ENCODE assay signal across 21 cellular contexts in genomic region chr14:71588028-71588427, GRCh38.
DNase-seq lines count a peak whose midpoint lies in the region; ATAC-seq and TF ChIP-seq lines count a peak whose summit lies in the region.
"Had no signal": no experiment of that assay in that cellular context is flagged by ENCODE, and none has a peak within 500 bp of the region (broad histone marks: within the 10 kb centered on the region; RNA-seq: fewer than 3 reads in every experiment).

No MANE protein-coding gene starts in this region.

- POLR2A ChIA-PET in PC-3 (lab: Charles Lee; ENCODE audit: unreplicated experiment), result no interaction called here

- peak; percentile 38 for DNase-seq in AG20443 (ENCODE audit: low spot score)
- DNase-seq in PC-3, result no peak
- peak; percentile 42 to 88 for DNase-seq in cardiac fibroblast (ENCODE audit: low read depth in 2 of 2)
- DNase-seq in myocyte (ENCODE audit: low read depth), result peak; percentile 38
- DNase-seq in BE2C, result no peak
- no peak for DNase-seq in occipital lobe (lab: John Stamatoyannopoulos, UW)
- no peak for DNase-seq in ovary
- no peak for DNase-seq in Ammon's horn (ENCODE audit: low spot score)
- DNase-seq: activated CD4-positive, alpha-beta T cell treated with anti-CD3 and anti-CD28 coated beads, Interleukin-2, amount 50 U/mL, for 1 hour; cerebellar nuclear complex; DMS 273 treated with DMSO at 0.1 percent for 48 hours; erythroblast; Kasumi-1; kidney glomerular epithelial cell; NCI-H187; NCI-H510A treated with DMSO at 0.1 percent for 48 hours; SJCRH30; spleen; stimulated activated naive B cell treated with anti-CD40 and anti-IgM and Interleukin-4, amounts not matched to agents 10 μg/mL and 1 μg/mL and 100 μg/mL, for 72 hours; upper lobe of right lung had no signal

- H3K9me2 ChIP-seq in PC-3 (replicated peaks; ENCODE audit: low read length), result no peaks in the 10 kb centered on the region

- no peak overlapping the region for H3K9ac ChIP-seq in PC-3 (ENCODE audit: low read length)

- H3K27ac ChIP-seq in PC-3 (ENCODE audit: low read length) (no peak overlapping the region), ovary (no peak overlapping the region)
- H3K27ac ChIP-seq: SJCRH30, spleen, upper lobe of right lung had no signal

- WGBS in ovary, 3 donors, result 94 to 96% (median 96%) methylated on average over 9 of the region's 9 CpGs

- H3K9me3 ChIP-seq in PC-3 (ENCODE audit: low read length), result no peaks in the 10 kb centered on the region
- no peaks in the 10 kb centered on the region for H3K9me3 ChIP-seq in BE2C
- no peaks in the 10 kb centered on the region for H3K9me3 ChIP-seq in ovary
- H3K9me3 ChIP-seq: SJCRH30, spleen, upper lobe of right lung had no signal

- H3K4me3 ChIP-seq in PC-3 (ENCODE audit: low read length), result no peak overlapping the region
- H3K4me3 ChIP-seq in cardiac fibroblast (replicated peaks in 1 of 2; ENCODE audit: low read depth in 2 of 2, low read length in 2 of 2), result no peak overlapping the region
- no peak overlapping the region for H3K4me3 ChIP-seq in BE2C (ENCODE audit: low read depth, low read length)
- H3K4me3 ChIP-seq in ovary, result no peak overlapping the region
- H3K4me3 ChIP-seq: SJCRH30, spleen, upper lobe of right lung had no signal

- ATAC-seq in PC-3, result no peak
- ATAC-seq: activated naive CD4-positive, alpha-beta T cell treated with anti-CD3 and anti-CD28 coated beads, Interleukin-2, amount 50 U/mL, for 72 hours; stimulated activated naive B cell treated with anti-CD40 and anti-IgM and Interleukin-4, amounts not matched to agents 10 μg/mL and 1 μg/mL and 100 μg/mL, for 72 hours; upper lobe of right lung had no signal

- intact Hi-C loops in PC-3 (cut with micrococcal nuclease) (no loop called here), ovary (cut with DNase I) (no loop called here)

- H3K4me1 ChIP-seq in PC-3 (ENCODE audit: insufficient read depth, low read length) (peaks cover 18% of the 10 kb centered on the region), BE2C (peaks cover 31% of the 10 kb centered on the region), ovary (ENCODE audit: insufficient read depth) (no peaks in the 10 kb centered on the region)

- peaks cover 16% of the 10 kb centered on the region; the same call in 1 of the 2 replicates for H3K79me2 ChIP-seq in PC-3 (ENCODE audit: low read length)

- H3K4me2 ChIP-seq in PC-3 (ENCODE audit: low read length), result no peak overlapping the region

- BruUV-seq in PC-3 (replicated peaks; lab: Mats Ljungman, UMichigan), result TSS peak; percentile 51

- no peak for TF ChIP-seq EP300 in ovary (IDR thresholded peaks at IDR 0.05)

- H3K36me3 ChIP-seq in PC-3 (ENCODE audit: low read depth, low read length), result peaks cover 15% of the 10 kb centered on the region
- H3K36me3 ChIP-seq in BE2C, result no peaks in the 10 kb centered on the region
- H3K36me3 ChIP-seq in ovary, result no peaks in the 10 kb centered on the region
- H3K36me3 ChIP-seq: SJCRH30, upper lobe of right lung had no signal

- H3K27me3 ChIP-seq in PC-3 (ENCODE audit: low read length), result no peaks in the 10 kb centered on the region
- H3K27me3 ChIP-seq in BE2C, result no peaks in the 10 kb centered on the region
- H3K27me3 ChIP-seq in ovary, result no peaks in the 10 kb centered on the region
- H3K27me3 ChIP-seq: SJCRH30, spleen, upper lobe of right lung had no signal

- TF ChIP-seq CTCF in PC-3 (conservative IDR thresholded peaks at IDR 0.05; ENCODE audit: low read depth, low read length), result no peak
- no peak for TF ChIP-seq CTCF in cardiac fibroblast (IDR thresholded peaks at IDR 0.05; ENCODE audit: low read depth, low read length)
- no peak for TF ChIP-seq CTCF in BE2C (IDR thresholded peaks at IDR 0.05; ENCODE audit: low read depth, low read length)
- no peak for TF ChIP-seq CTCF in ovary (IDR thresholded peaks at IDR 0.05)

- H4K20me1 ChIP-seq in PC-3 (ENCODE audit: low read length), result no peaks in the 10 kb centered on the region; the same call in 1 of the 2 replicates

- no peaks in the 10 kb centered on the region for H3F3A ChIP-seq in PC-3 (ENCODE audit: low read length, unreplicated experiment)

- H2AFZ ChIP-seq in PC-3 (ENCODE audit: low read length), result no peak overlapping the region

- no peak for TF ChIP-seq POLR2A in ovary (IDR thresholded peaks at IDR 0.05)

- CTCF ChIA-PET in PC-3 (lab: Charles Lee), result no interaction called here

Comparison
In these comparisons a context has a peak if more than half of its experiments do, and no peak if none do; other contexts are left out.
1. DNase-seq: peak in AG20443 (single experiment), cardiac fibroblast (2 of 2) and myocyte (single experiment); none in PC-3 (single experiment), BE2C (single experiment), occipital lobe (single experiment), ovary (0 of 5) and Ammon's horn (single experiment).